ENCODE assay signal across 20 cellular contexts in the genomic region with DNA sequence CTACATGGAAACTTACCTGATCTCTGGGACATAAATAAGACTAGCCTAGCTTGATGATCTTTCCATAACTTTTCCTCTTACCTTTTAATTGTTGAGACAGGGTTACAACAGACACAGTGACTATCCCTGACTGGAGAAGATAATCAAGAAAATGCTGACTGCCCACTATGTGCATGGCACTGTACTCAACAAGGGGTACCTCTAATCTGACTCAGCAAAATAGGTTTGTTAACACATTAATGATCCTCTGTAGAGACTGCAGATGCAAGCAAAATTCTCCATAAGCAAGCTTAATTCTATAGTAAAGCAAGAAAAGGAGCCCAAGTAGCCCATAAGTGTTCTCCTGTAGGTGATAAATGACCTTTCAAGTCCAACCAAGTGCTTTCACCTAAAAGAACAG. TPM values are rescaled to one million over a fixed set of nuclear protein-coding genes. Genes with fewer than 3 reads are reported as not detected.
"Had no signal": no experiment of that assay in that cellular context is flagged by ENCODE, and none has a peak within 500 bp of the region (broad histone marks: within the 10 kb centered on the region; RNA-seq: fewer than 3 reads in every experiment).

No MANE protein-coding gene starts in this region.

- H3K4me1 ChIP-seq: esophagus squamous epithelium, gastroesophageal sphincter, left ventricle myocardium inferior, lower lobe of right lung, sigmoid colon, stomach, transverse colon had no signal

- H3K27ac ChIP-seq: esophagus squamous epithelium, gastroesophageal sphincter, left ventricle myocardium inferior, lower lobe of right lung, sigmoid colon, skin epidermis, stomach, thoracic aorta, transverse colon had no signal

- H3K9me3 ChIP-seq: esophagus squamous epithelium, gastroesophageal sphincter, lower lobe of right lung, sigmoid colon, stomach, thoracic aorta, transverse colon had no signal

- ATAC-seq: effector memory CD8-positive, alpha-beta T cell; gastroesophageal sphincter; left cardiac atrium; lower lobe of right lung; natural killer cell had no signal

- H3K4me3 ChIP-seq: esophagus squamous epithelium, gastroesophageal sphincter, left ventricle myocardium inferior, lower lobe of right lung, sigmoid colon, skin epidermis, stomach, thoracic aorta, transverse colon had no signal

- DNase-seq: effector memory CD8-positive, alpha-beta T cell; esophagus squamous epithelium; foreskin fibroblast; glutamatergic neuron; immature natural killer cell; kidney; left cardiac atrium; left ventricle myocardium inferior; lower lobe of right lung; natural killer cell; posterior cingulate gyrus; sigmoid colon; stimulated activated CD4-positive, alpha-beta T cell treated with anti-CD3 and anti-CD28 coated beads, Interleukin-2, amount 100 ng/mL, for 24 hours; stimulated activated naive CD4-positive, alpha-beta T cell; stomach; substantia nigra; transverse colon had no signal

RNA-seq across cellular contexts. Expression of gene ACVR1C, which starts 25.5 kb away (rescaled TPM):
- polyA plus RNA-seq: immature natural killer cell had no signal
